In genomic region chr3:151282921-151283320, GRCh38 we compare ENCODE assay signal across 9 cellular contexts. TPM values are rescaled to one million over a fixed set of nuclear protein-coding genes. Genes with fewer than 3 reads are reported as not detected.
DNase-seq lines count a peak whose midpoint lies in the region; ATAC-seq and TF ChIP-seq lines count a peak whose summit lies in the region.
"Had no signal": no experiment of that assay in that cellular context is flagged by ENCODE, and none has a peak within 500 bp of the region (broad histone marks: within the 10 kb centered on the region; RNA-seq: fewer than 3 reads in every experiment).

No MANE protein-coding gene starts in this region.

- no peak overlapping the region for H3K27ac Mint-ChIP-seq in neural crest cell (ENCODE audit: unreplicated experiment)

- no peak overlapping the region for H3K27ac ChIP-seq in fibroblast of lung (ENCODE audit: insufficient read depth, low read length)

- no peaks in the 10 kb centered on the region for H3K9me3 Mint-ChIP-seq in neural crest cell

- DNase-seq in CD1c-positive myeloid dendritic cell (ENCODE audit: extremely low spot score), result peak; percentile 75
- peak; percentile 80 for DNase-seq in NCI-H1105 treated with DMSO at 0.1 percent for 48 hours (lab: John Stamatoyannopoulos, UW)
- peak; percentile 5 to 75 for DNase-seq in SW 1271 (lab: John Stamatoyannopoulos, UW)
- peak; percentile 49 to 76 for DNase-seq in fibroblast of lung (ENCODE audit: low read depth in 2 of 2)
- DNase-seq in neural crest cell (ENCODE audit: low read depth, low spot score), result no peak
- DNase-seq in activated CD8-positive, alpha-beta memory T cell treated with anti-CD3 and anti-CD28 coated beads for 24 hours, result no peak

- no peak overlapping the region for H3K4me3 ChIP-seq in fibroblast of lung (replicated peaks in 1 of 4; ENCODE audit: control extremely low read depth in 1 of 4, insufficient read depth in 1 of 4, low read depth in 3 of 4, low read length in 4 of 4)

- H3K4me3 Mint-ChIP-seq in neural crest cell, result no peak overlapping the region

- H3K4me1 ChIP-seq in fibroblast of lung (ENCODE audit: control insufficient read depth, extremely low read depth, insufficient read depth, low read length), result peaks cover 4% of the 10 kb centered on the region

- no peaks in the 10 kb centered on the region for H4K20me1 ChIP-seq in fibroblast of lung (ENCODE audit: control insufficient read depth, extremely low read depth, insufficient read depth, low read length)

- ATAC-seq in GM18861 (IDR thresholded peaks at IDR 0.05; ENCODE audit: unreplicated experiment) (peak; percentile 64), GM21423 (IDR thresholded peaks at IDR 0.05; ENCODE audit: unreplicated experiment) (no peak)

- no peaks in the 10 kb centered on the region for H3K27me3 Mint-ChIP-seq in neural crest cell (ENCODE audit: low read depth)

- H2AFZ ChIP-seq in fibroblast of lung (ENCODE audit: low read length), result no peak overlapping the region

- H3K36me3 ChIP-seq in fibroblast of lung (ENCODE audit: control insufficient read depth, insufficient read depth, low read length), result no peaks in the 10 kb centered on the region

- no peak overlapping the region for H3K9ac ChIP-seq in fibroblast of lung (ENCODE audit: insufficient read depth, low read length)

- H3K9me3 ChIP-seq in fibroblast of lung (ENCODE audit: control insufficient read depth, insufficient read depth, low read depth, low read length), result no peaks in the 10 kb centered on the region

- TF ChIP-seq CTCF in fibroblast of lung (conservative IDR thresholded peaks at IDR 0.05 in 1 of 2, IDR thresholded peaks at IDR 0.05 in 1 of 2; ENCODE audit: low read depth in 1 of 2, low read length in 2 of 2) (peak; percentile 38 to 51), neural crest cell (conservative IDR thresholded peaks at IDR 0.05) (peak; percentile 86)

- no peak overlapping the region for H3K4me2 ChIP-seq in fibroblast of lung (ENCODE audit: extremely low read depth, insufficient read depth, low read length)

- no peaks in the 10 kb centered on the region for H3K4me1 Mint-ChIP-seq in neural crest cell

- no peaks in the 10 kb centered on the region for H3K36me3 Mint-ChIP-seq in neural crest cell (ENCODE audit: low read depth)

- no peaks in the 10 kb centered on the region for H3K79me2 ChIP-seq in fibroblast of lung (ENCODE audit: control insufficient read depth, insufficient read depth, low read length)

- no peaks in the 10 kb centered on the region for H3K27me3 ChIP-seq in fibroblast of lung (ENCODE audit: control insufficient read depth, insufficient read depth, low read length)

RNA-seq across cellular contexts. Expression of gene P2RY14, which starts 4.6 kb away (rescaled TPM):
- total RNA-seq in fibroblast of lung, result not detected in 2 replicates
- 0.09 and 0.26 TPM in 2 replicates for polyA plus RNA-seq in fibroblast of lung
- 0.29 TPM in 1 of 2 replicates, not detected in the other for polyA plus RNA-seq in fibroblast of lung (2012)
- polyA minus RNA-seq in fibroblast of lung (ENCODE audit: low replicate concordance), result not detected in 2 replicates
- not detected in 2 replicates for total RNA-seq in neural crest cell

RNA-seq across cellular contexts. Expression of gene GPR87, which starts 33.7 kb away (rescaled TPM):
- total RNA-seq in fibroblast of lung, result 0.17 and 0.26 TPM in 2 replicates
- 0.05 and 0.11 TPM in 2 replicates for polyA plus RNA-seq in fibroblast of lung
- polyA plus RNA-seq in fibroblast of lung (2012), result 0.10 and 0.30 TPM in 2 replicates
- polyA minus RNA-seq in fibroblast of lung (ENCODE audit: low replicate concordance), result not detected in 2 replicates
- total RNA-seq in neural crest cell, result not detected in 2 replicates
- total RNA-seq: skeletal muscle tissue had no signal

RNA-seq across cellular contexts. Expression of gene P2RY13, which starts 46.4 kb away (rescaled TPM):
- total RNA-seq in fibroblast of lung (under 0.01 TPM in 1 of 2 replicates, not detected in the other), neural crest cell (not detected in 2 replicates)
- polyA plus RNA-seq in fibroblast of lung, result 0.03 TPM in 1 of 2 replicates, not detected in the other
- not detected in 2 replicates for polyA plus RNA-seq in fibroblast of lung (2012)
- not detected in 2 replicates for polyA minus RNA-seq in fibroblast of lung (ENCODE audit: low replicate concordance)

Comparison
In these comparisons a context has a peak if more than half of its experiments do, and no peak if none do; other contexts are left out.
1. DNase-seq: peak in CD1c-positive myeloid dendritic cell (single experiment), NCI-H1105 treated with DMSO at 0.1 percent for 48 hours (single experiment), SW 1271 (2 of 2) and fibroblast of lung (2 of 2); none in neural crest cell (single experiment) and activated CD8-positive, alpha-beta memory T cell treated with anti-CD3 and anti-CD28 coated beads for 24 hours (single experiment).